In the genomic region with DNA sequence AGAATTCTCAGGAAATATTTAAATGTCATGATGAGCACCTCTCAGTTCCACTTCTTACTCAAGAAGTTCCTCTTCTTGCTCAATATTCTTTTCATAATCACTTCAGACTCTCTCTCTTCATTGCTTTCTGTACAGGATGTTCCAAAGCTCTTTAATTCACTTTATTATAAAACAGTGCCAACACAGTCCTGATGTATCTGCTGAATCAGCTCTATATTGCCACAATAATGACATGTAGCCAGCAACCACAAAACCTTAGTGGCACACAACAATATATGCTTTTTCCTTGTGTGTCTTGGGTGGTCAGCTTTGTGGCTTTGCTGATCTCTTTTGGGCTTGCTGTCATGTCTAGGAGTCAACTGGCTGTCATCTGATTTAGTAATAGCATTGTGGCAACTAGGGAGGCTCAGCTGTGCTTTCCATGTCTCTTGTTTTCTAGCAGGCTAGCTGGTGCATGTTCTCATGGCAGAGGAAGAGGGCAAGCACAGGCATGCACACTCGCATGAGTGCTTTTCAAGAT, we compare ENCODE assay signal across 11 cellular contexts. TPM values are rescaled to one million over a fixed set of nuclear protein-coding genes. Genes with fewer than 3 reads are reported as not detected.
DNase-seq lines count a peak whose midpoint lies in the region; ATAC-seq and TF ChIP-seq lines count a peak whose summit lies in the region.
"Had no signal": no experiment of that assay in that cellular context is flagged by ENCODE, and none has a peak within 500 bp of the region (broad histone marks: within the 10 kb centered on the region; RNA-seq: fewer than 3 reads in every experiment).

No MANE protein-coding gene starts in this region.

- no peak overlapping the region for H2BK120ac ChIP-seq in IMR-90 (ENCODE audit: low read depth, low read length)

- H2AFZ ChIP-seq in IMR-90 (replicated peaks; ENCODE audit: low read length, poor library complexity): no peak overlapping the region

- peaks cover 0 to 5% (median 0%) of the 10 kb centered on the region in 12 donors for H3K9me3 ChIP-seq in heart left ventricle
- H3K9me3 ChIP-seq in left ventricle myocardium inferior (replicated peaks): peaks cover 13% of the 10 kb centered on the region
- H3K9me3 ChIP-seq in IMR-90 (ENCODE audit: control insufficient read depth, insufficient read depth, low read length): 0 out of 2 replicates have a peak, but pooled peaks cover under 1% of the 10 kb centered on the region
- H3K9me3 ChIP-seq: ascending aorta had no signal

- H2AK5ac ChIP-seq in IMR-90 (ENCODE audit: low read depth, low read length): no peak overlapping the region

- no peak overlapping the region for H3K18ac ChIP-seq in IMR-90 (ENCODE audit: low read depth, low read length)

- H2BK20ac ChIP-seq in IMR-90 (ENCODE audit: low read depth, low read length): no peak overlapping the region

- no peaks in the 10 kb centered on the region for H3K79me1 ChIP-seq in IMR-90 (ENCODE audit: low read depth in 1 of 2, low read length in 2 of 2)

- intact Hi-C loops in heart left ventricle (cut with DNase I) (loop anchor here in 6 of 10 donors (5.0 to 10.0 kb wide), 3 partner anchors 64 to 156 kb away; partner anchors contain the start of gene LRRK2 (in 2 of the 6)), left ventricle myocardium inferior (cut with micrococcal nuclease) (no loop called here), IMR-90 (cut with micrococcal nuclease) (no loop called here)

- H3K4me1 ChIP-seq in heart left ventricle: peaks cover 0 to 11% (median 0%) of the 10 kb centered on the region in 12 donors
- no peaks in the 10 kb centered on the region for H3K4me1 ChIP-seq in left ventricle myocardium inferior
- no peaks in the 10 kb centered on the region for H3K4me1 ChIP-seq in IMR-90 (ENCODE audit: control insufficient read depth, insufficient read depth, low read length)
- H3K4me1 ChIP-seq: ascending aorta had no signal

- TF ChIP-seq CTCF in heart left ventricle (IDR thresholded peaks at IDR 0.05): no peak
- no peak for TF ChIP-seq CTCF in left ventricle myocardium inferior (IDR thresholded peaks at IDR 0.05; ENCODE audit: borderline replicate concordance)
- TF ChIP-seq CTCF in IMR-90 (conservative IDR thresholded peaks at IDR 0.05; ENCODE audit: low read depth, low read length): no peak
- TF ChIP-seq CTCF in progenitor cell of endocrine pancreas (IDR thresholded peaks at IDR 0.05; ENCODE audit: unreplicated experiment): no peak

- POLR2A ChIA-PET in IMR-90 (lab: Charles Lee; ENCODE audit: unreplicated experiment): no interaction called here

- H4K8ac ChIP-seq in IMR-90 (ENCODE audit: low read depth in 2 of 2, low read length in 2 of 2): no peak overlapping the region

- H3K27me3 ChIP-seq in heart left ventricle (no peaks in the 10 kb centered on the region), left ventricle myocardium inferior (ENCODE audit: low read depth) (no peaks in the 10 kb centered on the region), IMR-90 (ENCODE audit: control insufficient read depth, insufficient read depth, low read length) (no peaks in the 10 kb centered on the region)
- H3K27me3 ChIP-seq: ascending aorta had no signal

- H3K4me2 ChIP-seq in IMR-90 (ENCODE audit: low read depth, low read length): no peak overlapping the region

- no peak overlapping the region for H3K23ac ChIP-seq in IMR-90 (ENCODE audit: low read depth, low read length)

- no peaks in the 10 kb centered on the region for H4K20me1 ChIP-seq in IMR-90 (ENCODE audit: insufficient read depth, low read length)

- no TSS peak for BruUV-seq in IMR-90 (replicated peaks; lab: Mats Ljungman, UMichigan)

- CTCF ChIA-PET in IMR-90 (lab: Yijun Ruan, JAX): no interaction called here

- dilution Hi-C loops in IMR-90 (cut with HindIII; ENCODE audit: low sequenced_read_pairs, unreplicated experiment): no loop called here

- no peak overlapping the region for H3K4me3 Mint-ChIP-seq in activated naive CD8-positive, alpha-beta T cell treated with anti-CD3 and anti-CD28 coated beads, Interleukin-2, amount 50 U/mL, for 24 hours
- no peak overlapping the region for H3K4me3 Mint-ChIP-seq in progenitor cell of endocrine pancreas (ENCODE audit: low read depth)

- no peak overlapping the region for H2BK5ac ChIP-seq in IMR-90 (ENCODE audit: low read depth, low read length, poor library complexity, severe bottlenecking)

- H3K4ac ChIP-seq in IMR-90 (ENCODE audit: low read depth, low read length): no peak overlapping the region

- H3K4me3 ChIP-seq in heart left ventricle (no peak overlapping the region), left ventricle myocardium inferior (no peak overlapping the region), IMR-90 (ENCODE audit: insufficient read depth, low read depth, low read length) (no peak overlapping the region)
- H3K4me3 ChIP-seq: ascending aorta had no signal

- no peak overlapping the region for H3K14ac ChIP-seq in IMR-90 (replicated peaks; ENCODE audit: low read depth, low read length)

- 85 to 100% (median 92%) methylated on average over 1 of the region's 1 CpG for WGBS in heart left ventricle, 4 donors
- no CpG with 5 or more reads among the region's 1 CpG for WGBS in IMR-90 (ENCODE audit: extremely low coverage in 2 of 2, insufficient read length in 1 of 2), 2 experiments

- no peaks in the 10 kb centered on the region for H3K9me1 ChIP-seq in IMR-90 (ENCODE audit: insufficient read depth, low read length)

- H3K36me3 ChIP-seq in heart left ventricle (no peaks in the 10 kb centered on the region), left ventricle myocardium inferior (no peaks in the 10 kb centered on the region), IMR-90 (ENCODE audit: control insufficient read depth, insufficient read depth, low read length) (no peaks in the 10 kb centered on the region)
- H3K36me3 ChIP-seq: ascending aorta had no signal

- no peaks in the 10 kb centered on the region for H3K36me3 Mint-ChIP-seq in activated naive CD8-positive, alpha-beta T cell treated with anti-CD3 and anti-CD28 coated beads, Interleukin-2, amount 50 U/mL, for 24 hours (ENCODE audit: low read depth)
- peaks cover 2% of the 10 kb centered on the region for H3K36me3 Mint-ChIP-seq in progenitor cell of endocrine pancreas (ENCODE audit: insufficient read depth)

- no peak overlapping the region for H4K5ac ChIP-seq in IMR-90 (ENCODE audit: low read depth, low read length)

- H3K27me3 Mint-ChIP-seq in activated naive CD8-positive, alpha-beta T cell treated with anti-CD3 and anti-CD28 coated beads, Interleukin-2, amount 50 U/mL, for 24 hours: peaks cover 7% of the 10 kb centered on the region
- H3K27me3 Mint-ChIP-seq in progenitor cell of endocrine pancreas: no peaks in the 10 kb centered on the region

- no peak overlapping the region for H2BK15ac ChIP-seq in IMR-90 (ENCODE audit: low read depth, low read length)

- peaks cover 14% of the 10 kb centered on the region for H3K9me3 Mint-ChIP-seq in activated naive CD8-positive, alpha-beta T cell treated with anti-CD3 and anti-CD28 coated beads, Interleukin-2, amount 50 U/mL, for 24 hours
- H3K9me3 Mint-ChIP-seq in progenitor cell of endocrine pancreas (ENCODE audit: low read depth): peaks cover 20% of the 10 kb centered on the region

- H3K56ac ChIP-seq in IMR-90 (ENCODE audit: extremely low read depth, insufficient read depth, low read length): no peak overlapping the region

- no peak overlapping the region for H2AK9ac ChIP-seq in IMR-90 (replicated peaks; ENCODE audit: low read depth, low read length, poor library complexity)

- no peak overlapping the region for H4K91ac ChIP-seq in IMR-90 (ENCODE audit: insufficient read depth, low read depth, low read length)

- DNase-seq in heart left ventricle (no peak), left ventricle myocardium inferior (no peak), IMR-90 (no peak), epithelial cell of prostate (ENCODE audit: low read depth, low spot score) (peak; percentile 91), AG08396 (ENCODE audit: low spot score) (no peak), progenitor cell of endocrine pancreas (ENCODE audit: low spot score, unreplicated experiment) (no peak)
- DNase-seq in activated naive CD8-positive, alpha-beta T cell treated with anti-CD3 and anti-CD28 coated beads, Interleukin-2, amount 50 U/mL, for 24 hours: no peak
- DNase-seq: NCI-H1436 treated with DMSO at 0.1 percent for 48 hours had no signal

- H3K27ac ChIP-seq in heart left ventricle: peak overlapping the region in 1 of 12 donors; percentile 76
- no peak overlapping the region for H3K27ac ChIP-seq in left ventricle myocardium inferior (replicated peaks)
- no peak overlapping the region for H3K27ac ChIP-seq in IMR-90 (ENCODE audit: insufficient read depth, low read length)
- peak overlapping the region; percentile 87 for H3K27ac ChIP-seq in epithelial cell of prostate
- H3K27ac ChIP-seq: ascending aorta, C4-2B had no signal

- ATAC-seq in heart left ventricle: peak; percentile 62 to 83 (median 66)
- ATAC-seq in IMR-90 (ENCODE audit: low read depth): no peak
- ATAC-seq in activated naive CD8-positive, alpha-beta T cell treated with anti-CD3 and anti-CD28 coated beads, Interleukin-2, amount 50 U/mL, for 24 hours: no peak
- ATAC-seq in HG03135 (IDR thresholded peaks at IDR 0.05; ENCODE audit: unreplicated experiment): no peak

- in situ Hi-C loops in IMR-90 (cut with MboI; ENCODE audit: low sequenced_read_pairs): no loop called here

- H3K27ac Mint-ChIP-seq in activated naive CD8-positive, alpha-beta T cell treated with anti-CD3 and anti-CD28 coated beads, Interleukin-2, amount 50 U/mL, for 24 hours: no peak overlapping the region
- H3K27ac Mint-ChIP-seq in progenitor cell of endocrine pancreas: no peak overlapping the region

- H3K4me1 Mint-ChIP-seq in activated naive CD8-positive, alpha-beta T cell treated with anti-CD3 and anti-CD28 coated beads, Interleukin-2, amount 50 U/mL, for 24 hours: peaks cover 2% of the 10 kb centered on the region
- peaks cover 2% of the 10 kb centered on the region for H3K4me1 Mint-ChIP-seq in progenitor cell of endocrine pancreas (ENCODE audit: low read depth)

- TF ChIP-seq POLR2A in heart left ventricle (IDR thresholded peaks at IDR 0.05): no peak
- no peak for TF ChIP-seq POLR2A in IMR-90 (IDR thresholded peaks at IDR 0.05; ENCODE audit: low read depth, low read length)

- no peak overlapping the region for H3K9ac ChIP-seq in IMR-90 (ENCODE audit: low read depth, low read length)

- TF ChIP-seq RAD21 in IMR-90 (IDR thresholded peaks at IDR 0.05; ENCODE audit: low read length): no peak

TF ChIP-seq in IMR-90, 13 proteins besides CTCF, POLR2A, EP300 and RAD21:
- TF ChIP-seq MAFK (IDR thresholded peaks at IDR 0.05; ENCODE audit: low read depth, low read length) (peak; percentile 54), RFX5 (IDR thresholded peaks at IDR 0.05; ENCODE audit: low read depth, low read length) (no peak)
TF ChIP-seq in IMR-90: peak in this region for 1.

RNA-seq across cellular contexts. Expression of gene SLC2A13, which starts 52.8 kb away (rescaled TPM):
- 10 to 100 TPM in 3 of 9 donors, 1 to 10 TPM in 6; 5.8 to 17.6 (median 10.0) TPM for total RNA-seq in heart left ventricle
- polyA plus RNA-seq in heart left ventricle: 1 to 10 TPM; 1.9 to 3.9 TPM
- 5.5 TPM for total RNA-seq in left ventricle myocardium inferior
- total RNA-seq in IMR-90 (2012; rRNA removed): 3.9 and 5.8 TPM in 2 replicates
- 0.95 and 1.5 TPM in 2 replicates for polyA plus RNA-seq in IMR-90 (2012; rRNA removed)
- polyA plus RNA-seq in IMR-90 (2012; cell fraction: cytosol; rRNA removed): 0.64 and 1.0 TPM in 2 replicates
- 3.0 and 3.3 TPM in 2 replicates for polyA plus RNA-seq in IMR-90 (2012; cell fraction: nucleus; rRNA removed; ENCODE audit: low replicate concordance)
- 7.4 and 8.4 TPM in 2 replicates for total RNA-seq in progenitor cell of endocrine pancreas

Comparison
In these comparisons a context has a peak if more than half of its experiments do, and no peak if none do; other contexts are left out.
1. intact Hi-C loops: an anchor here in heart left ventricle (5.0 to 10.0 kb wide); none called in left ventricle myocardium inferior and IMR-90.
2. ATAC-seq: peak in heart left ventricle (4 of 4); none in IMR-90 (single experiment), activated naive CD8-positive, alpha-beta T cell treated with anti-CD3 and anti-CD28 coated beads, Interleukin-2, amount 50 U/mL, for 24 hours (single experiment) and HG03135 (single experiment).